In genomic region chr15:67120009-67120838, GRCh38 we compare ENCODE assay signal across 9 cellular contexts. TPM values are rescaled to one million over a fixed set of nuclear protein-coding genes. Genes with fewer than 3 reads are reported as not detected.
A peak's percentile ranks its signal among the peaks of the same experiment; 100 is the strongest.
DNase-seq lines count a peak whose midpoint lies in the region; ATAC-seq and TF ChIP-seq lines count a peak whose summit lies in the region.
"Had no signal": no experiment of that assay in that cellular context is flagged by ENCODE, and none has a peak within 500 bp of the region (broad histone marks: within the 10 kb centered on the region; RNA-seq: fewer than 3 reads in every experiment).

No MANE protein-coding gene starts in this region.

- 75 to 77% methylated on average over 9 of the region's 9 CpGs for WGBS in body of pancreas, 2 donors

- H3K27me3 ChIP-seq in body of pancreas (no peaks in the 10 kb centered on the region), mucosa of stomach (ENCODE audit: control insufficient read depth, insufficient read depth, low read length) (no peaks in the 10 kb centered on the region)

- no peak for TF ChIP-seq POLR2A in body of pancreas (IDR thresholded peaks at IDR 0.05)

- peak overlapping the region; percentile 98 for H3K27ac Mint-ChIP-seq in activated naive CD4-positive, alpha-beta T cell treated with anti-CD3 and anti-CD28 coated beads, Interleukin-2, amount 50 U/mL, for 24 hours
- peak overlapping the region; percentile 63 for H3K27ac Mint-ChIP-seq in type B pancreatic cell
- no peak overlapping the region for H3K27ac Mint-ChIP-seq in glutamatergic neuron (ENCODE audit: unreplicated experiment)

- no peaks in the 10 kb centered on the region for H3K36me3 ChIP-seq in body of pancreas (replicated peaks in 1 of 2; ENCODE audit: insufficient read depth in 1 of 2, low read depth in 2 of 2)
- no peaks in the 10 kb centered on the region for H3K36me3 ChIP-seq in mucosa of stomach (ENCODE audit: control insufficient read depth, insufficient read depth, low read length)

- peak overlapping the region; percentile 30 for H3K9ac ChIP-seq in mucosa of stomach (ENCODE audit: low read length)

- H3K4me3 ChIP-seq in body of pancreas (no peak overlapping the region), mucosa of stomach (ENCODE audit: low read length) (no peak overlapping the region)

- peak overlapping the region; percentile 89 for H3K4me3 Mint-ChIP-seq in activated naive CD4-positive, alpha-beta T cell treated with anti-CD3 and anti-CD28 coated beads, Interleukin-2, amount 50 U/mL, for 24 hours
- H3K4me3 Mint-ChIP-seq in type B pancreatic cell (peak overlapping the region; percentile 58), glutamatergic neuron (ENCODE audit: unreplicated experiment) (no peak overlapping the region)

- no peaks in the 10 kb centered on the region for H3K9me3 Mint-ChIP-seq in activated naive CD4-positive, alpha-beta T cell treated with anti-CD3 and anti-CD28 coated beads, Interleukin-2, amount 50 U/mL, for 24 hours
- H3K9me3 Mint-ChIP-seq in type B pancreatic cell (no peaks in the 10 kb centered on the region), glutamatergic neuron (ENCODE audit: unreplicated experiment) (no peaks in the 10 kb centered on the region)

- no peak for ATAC-seq in body of pancreas

- H3K4me1 ChIP-seq in body of pancreas (peaks cover 75% of the 10 kb centered on the region), mucosa of stomach (ENCODE audit: control insufficient read depth, insufficient read depth, low read length) (peaks cover 83% of the 10 kb centered on the region)

- TF ChIP-seq CTCF in body of pancreas (IDR thresholded peaks at IDR 0.05) (no peak), type B pancreatic cell (conservative IDR thresholded peaks at IDR 0.05) (no peak), glutamatergic neuron (IDR thresholded peaks at IDR 0.05; ENCODE audit: partially characterized antibody, unreplicated experiment) (no peak)

- H3K9me3 ChIP-seq in body of pancreas = no peaks in the 10 kb centered on the region
- no peaks in the 10 kb centered on the region for H3K9me3 ChIP-seq in mucosa of stomach (ENCODE audit: control insufficient read depth, low read length)

- intact Hi-C loops in body of pancreas (cut with DNase I) = no loop called here

- H3K36me3 Mint-ChIP-seq in activated naive CD4-positive, alpha-beta T cell treated with anti-CD3 and anti-CD28 coated beads, Interleukin-2, amount 50 U/mL, for 24 hours = peaks cover 2% of the 10 kb centered on the region
- H3K36me3 Mint-ChIP-seq in type B pancreatic cell (peaks cover 20% of the 10 kb centered on the region), glutamatergic neuron (ENCODE audit: unreplicated experiment) (no peaks in the 10 kb centered on the region)

- no peaks in the 10 kb centered on the region for H3K27me3 Mint-ChIP-seq in activated naive CD4-positive, alpha-beta T cell treated with anti-CD3 and anti-CD28 coated beads, Interleukin-2, amount 50 U/mL, for 24 hours
- H3K27me3 Mint-ChIP-seq in type B pancreatic cell (no peaks in the 10 kb centered on the region), glutamatergic neuron (ENCODE audit: unreplicated experiment) (peaks cover 2% of the 10 kb centered on the region)

- peaks cover 91% of the 10 kb centered on the region for H3K4me1 Mint-ChIP-seq in activated naive CD4-positive, alpha-beta T cell treated with anti-CD3 and anti-CD28 coated beads, Interleukin-2, amount 50 U/mL, for 24 hours
- H3K4me1 Mint-ChIP-seq in type B pancreatic cell (ENCODE audit: unreplicated experiment) = peaks cover 73% of the 10 kb centered on the region
- peaks cover under 1% of the 10 kb centered on the region for H3K4me1 Mint-ChIP-seq in glutamatergic neuron (ENCODE audit: low read depth, unreplicated experiment)

- no peak for DNase-seq in activated naive CD4-positive, alpha-beta T cell (lab: John Stamatoyannopoulos, UW)
- DNase-seq in body of pancreas = no peak
- DNase-seq in type B pancreatic cell (ENCODE audit: extremely low spot score, unreplicated experiment) = no peak
- DNase-seq in NCI-H1930 (lab: John Stamatoyannopoulos, UW) = no peak
- no peak for DNase-seq in stimulated activated CD4-positive, alpha-beta T cell treated with anti-CD3 and anti-CD28 coated beads, Interleukin-4, amount 100 ng/mL, for 4 hours
- no peak for DNase-seq in glutamatergic neuron

- peak overlapping the region; percentile 81 to 89 (median 86) for H3K27ac ChIP-seq in body of pancreas
- H3K27ac ChIP-seq: C4-2B had no signal

RNA-seq across cellular contexts. Expression of gene SMAD3, which starts 54.8 kb away (rescaled TPM):
- total RNA-seq in body of pancreas = 10 to 100 TPM; 19.7 to 52.4 TPM
- 52.0 and 59.0 TPM in 2 replicates for total RNA-seq in type B pancreatic cell (ENCODE audit: low replicate concordance)
- total RNA-seq in glutamatergic neuron (ENCODE audit: unreplicated experiment) = 5.0 TPM
